In genomic region chr15:33670567-33670966, GRCh38 we compare ENCODE assay signal across 19 cellular contexts.
"Had no signal": no experiment of that assay in that cellular context is flagged by ENCODE, and none has a peak within 500 bp of the region (broad histone marks: within the 10 kb centered on the region; RNA-seq: fewer than 3 reads in every experiment).

No MANE protein-coding gene starts in this region.

- DNase-seq: activated CD4-positive, alpha-beta memory T cell treated with anti-CD3 and anti-CD28 coated beads, Interleukin-2, amount 10 ng/mL, durations not matched to agents 7 days and 5 days; activated CD4-positive, alpha-beta T cell treated with anti-CD3 and anti-CD28 coated beads for 36 hours; activated CD4-positive, alpha-beta T cell treated with anti-CD3 and anti-CD28 coated beads, Interleukin-2, amount 50 U/mL, for 1 hour; activated gamma-delta T cell treated with Interleukin-2 at 50 U/mL for 16 hours; activated naive CD4-positive, alpha-beta T cell treated with anti-CD3 and anti-CD28 coated beads, Interleukin-2, amount 10 ng/mL, durations not matched to agents 7 days and 5 days; activated naive CD8-positive, alpha-beta T cell treated with anti-CD3 and anti-CD28 coated beads for 36 hours; activated T-cell treated with anti-CD3 and anti-CD28 coated beads for 4 hours; activated T-cell treated with anti-CD3 and anti-CD28 coated beads, Interleukin-2, amount 50 U/mL, for 72 hours; brain microvascular endothelial cell; MG63; NCI-H1092 treated with DMSO at 0.1 percent for 48 hours; NCI-H1417 treated with DMSO at 0.1 percent for 48 hours; NCI-H1694; NCI-H2029; NCI-H524; SHP77 treated with DMSO at 0.1 percent for 48 hours; T-cell; WERI-Rb-1 had no signal

- H3K4me1 Mint-ChIP-seq: activated CD4-positive, alpha-beta memory T cell treated with anti-CD3 and anti-CD28 coated beads, Interleukin-2, amount 10 ng/mL, durations not matched to agents 7 days and 5 days; activated CD4-positive, alpha-beta T cell treated with anti-CD3 and anti-CD28 coated beads for 36 hours; activated naive CD4-positive, alpha-beta T cell treated with anti-CD3 and anti-CD28 coated beads, Interleukin-2, amount 10 ng/mL, durations not matched to agents 7 days and 5 days; activated naive CD8-positive, alpha-beta T cell treated with anti-CD3 and anti-CD28 coated beads for 36 hours; T-cell had no signal

- H3K27ac Mint-ChIP-seq: activated CD4-positive, alpha-beta memory T cell treated with anti-CD3 and anti-CD28 coated beads, Interleukin-2, amount 10 ng/mL, durations not matched to agents 7 days and 5 days; activated CD4-positive, alpha-beta T cell treated with anti-CD3 and anti-CD28 coated beads for 36 hours; activated naive CD4-positive, alpha-beta T cell treated with anti-CD3 and anti-CD28 coated beads, Interleukin-2, amount 10 ng/mL, durations not matched to agents 7 days and 5 days; activated naive CD8-positive, alpha-beta T cell treated with anti-CD3 and anti-CD28 coated beads for 36 hours; activated T-cell treated with anti-CD3 and anti-CD28 coated beads, Interleukin-2, amount 50 U/mL, for 72 hours; activated T-helper 2 cell treated with anti-CD3 and anti-CD28 coated beads, Interferon-gamma antibody, Interleukin-2, Interleukin-4, amounts not matched to agents 10 μg/mL and 5 μg/mL and 100 μg/mL, durations not matched to agents 14 hours and 24 hours and 36 hours; T-cell had no signal

- H3K36me3 Mint-ChIP-seq: activated naive CD4-positive, alpha-beta T cell treated with anti-CD3 and anti-CD28 coated beads, Interleukin-2, amount 10 ng/mL, durations not matched to agents 7 days and 5 days; activated naive CD8-positive, alpha-beta T cell treated with anti-CD3 and anti-CD28 coated beads for 36 hours; T-cell had no signal

- ATAC-seq: activated CD4-positive, alpha-beta T cell treated with anti-CD3 and anti-CD28 coated beads for 36 hours; activated T-cell treated with anti-CD3 and anti-CD28 coated beads, Interleukin-2, amount 50 U/mL, for 72 hours; T-cell had no signal

- H3K4me3 Mint-ChIP-seq: activated CD4-positive, alpha-beta memory T cell treated with anti-CD3 and anti-CD28 coated beads, Interleukin-2, amount 10 ng/mL, durations not matched to agents 7 days and 5 days; activated CD4-positive, alpha-beta T cell treated with anti-CD3 and anti-CD28 coated beads for 36 hours; activated naive CD4-positive, alpha-beta T cell treated with anti-CD3 and anti-CD28 coated beads, Interleukin-2, amount 10 ng/mL, durations not matched to agents 7 days and 5 days; activated naive CD8-positive, alpha-beta T cell treated with anti-CD3 and anti-CD28 coated beads for 36 hours; activated T-cell treated with anti-CD3 and anti-CD28 coated beads, Interleukin-2, amount 50 U/mL, for 72 hours; T-cell had no signal

- H3K9me3 Mint-ChIP-seq: activated CD4-positive, alpha-beta memory T cell treated with anti-CD3 and anti-CD28 coated beads, Interleukin-2, amount 10 ng/mL, durations not matched to agents 7 days and 5 days; activated naive CD4-positive, alpha-beta T cell treated with anti-CD3 and anti-CD28 coated beads, Interleukin-2, amount 10 ng/mL, durations not matched to agents 7 days and 5 days; activated naive CD8-positive, alpha-beta T cell treated with anti-CD3 and anti-CD28 coated beads for 36 hours; activated T-cell treated with anti-CD3 and anti-CD28 coated beads, Interleukin-2, amount 50 U/mL, for 72 hours; activated T-helper 2 cell treated with anti-CD3 and anti-CD28 coated beads, Interferon-gamma antibody, Interleukin-2, Interleukin-4, amounts not matched to agents 10 μg/mL and 5 μg/mL and 100 μg/mL, durations not matched to agents 14 hours and 24 hours and 36 hours; T-cell had no signal
